In the genomic region with DNA sequence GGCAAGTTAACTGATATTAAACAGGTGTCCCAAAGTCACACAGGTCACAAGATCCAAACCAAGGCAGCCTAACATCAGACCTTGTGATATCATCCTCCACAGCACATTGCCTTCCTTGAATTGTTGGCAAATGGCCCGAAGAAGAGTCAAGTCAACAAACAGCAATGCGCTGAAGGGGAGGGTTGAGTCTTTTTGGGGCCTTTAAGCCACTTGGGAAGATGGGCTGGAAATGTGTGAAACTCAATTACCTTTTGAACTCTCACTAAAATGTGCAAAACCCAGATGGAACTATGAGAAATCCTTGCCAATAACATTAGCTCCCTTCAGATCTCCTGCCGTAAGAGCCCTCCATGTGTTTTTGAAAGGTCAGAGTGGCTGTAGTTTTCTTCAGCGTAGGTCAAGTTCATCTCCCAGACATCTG, we compare ENCODE assay signal across 22 cellular contexts. TPM values are rescaled to one million over a fixed set of nuclear protein-coding genes. Genes with fewer than 3 reads are reported as not detected.
DNase-seq lines count a peak whose midpoint lies in the region; ATAC-seq and TF ChIP-seq lines count a peak whose summit lies in the region.
"Had no signal": no experiment of that assay in that cellular context is flagged by ENCODE, and none has a peak within 500 bp of the region (broad histone marks: within the 10 kb centered on the region; RNA-seq: fewer than 3 reads in every experiment).

No MANE protein-coding gene starts in this region.

- TF ChIP-seq CTCF in RWPE2 (IDR thresholded peaks at IDR 0.05; ENCODE audit: poor library complexity, severe bottlenecking) = no peak
- TF ChIP-seq CTCF in fibroblast of mammary gland (conservative IDR thresholded peaks at IDR 0.05; ENCODE audit: control insufficient read depth, insufficient read depth, low read depth, low read length) = no peak
- no peak for TF ChIP-seq CTCF in osteocyte (IDR thresholded peaks at IDR 0.05)

- H3K36me3 Mint-ChIP-seq in osteocyte (ENCODE audit: unreplicated experiment) = no peaks in the 10 kb centered on the region
- H3K36me3 Mint-ChIP-seq: activated naive CD8-positive, alpha-beta T cell treated with anti-CD3 and anti-CD28 coated beads, Interleukin-2, amount 10 ng/mL, durations not matched to agents 7 days and 5 days had no signal

- H3K4me3 ChIP-seq in RWPE2 (ENCODE audit: severe bottlenecking) (no peak overlapping the region), fibroblast of mammary gland (ENCODE audit: control insufficient read depth, low read depth, low read length) (no peak overlapping the region)
- H3K4me3 ChIP-seq: coronary artery, stomach, uterus had no signal

- no peaks in the 10 kb centered on the region for H3K27me3 ChIP-seq in RWPE2 (ENCODE audit: insufficient read depth, poor library complexity, severe bottlenecking)
- H3K27me3 ChIP-seq: stomach, uterus had no signal

- no peaks in the 10 kb centered on the region for H3K9me3 Mint-ChIP-seq in osteocyte (ENCODE audit: unreplicated experiment)
- H3K9me3 Mint-ChIP-seq: activated CD4-positive, alpha-beta T cell treated with anti-CD3 and anti-CD28 coated beads, Interleukin-2, amount 10 ng/mL, durations not matched to agents 24 days and 14 days; activated naive CD8-positive, alpha-beta T cell treated with anti-CD3 and anti-CD28 coated beads, Interleukin-2, amount 10 ng/mL, durations not matched to agents 7 days and 5 days had no signal

- DNase-seq in Daoy (ENCODE audit: low read depth) (peak; percentile 48), RWPE2 (ENCODE audit: low spot score) (no peak), fibroblast of mammary gland (ENCODE audit: low read depth) (peak; percentile 95), osteocyte (ENCODE audit: extremely low spot score, unreplicated experiment) (no peak), inferior parietal cortex (ENCODE audit: extremely low spot score) (no peak), GF-D8 (lab: John Stamatoyannopoulos, UW) (no peak), cortex of kidney (lab: John Stamatoyannopoulos, UW) (no peak)
- DNase-seq in activated effector memory CD4-positive, alpha-beta T cell treated with anti-CD3 and anti-CD28 coated beads, Interleukin-2, amount 50 U/mL, for 16 hours = no peak
- DNase-seq: activated CD4-positive, alpha-beta T cell treated with anti-CD3 and anti-CD28 coated beads, Interleukin-2, amount 10 ng/mL, durations not matched to agents 24 days and 14 days; activated naive CD8-positive, alpha-beta T cell treated with anti-CD3 and anti-CD28 coated beads, Interleukin-2, amount 10 ng/mL, durations not matched to agents 7 days and 5 days; activated T-cell treated with anti-CD3 and anti-CD28 coated beads, Interleukin-2, amount 50 U/mL, for 1 hour; COR-L47; hippocampal formation; KBM-7; NCI-H1417 treated with DMSO at 0.1 percent for 48 hours; SIG-M5; stomach; T-helper 9 cell had no signal

- H3K36me3 ChIP-seq in RWPE2 (ENCODE audit: low read depth) = no peaks in the 10 kb centered on the region
- H3K36me3 ChIP-seq: stomach, uterus had no signal

- H3K27ac Mint-ChIP-seq in osteocyte (ENCODE audit: unreplicated experiment) = peak overlapping the region; percentile 95
- H3K27ac Mint-ChIP-seq: activated CD4-positive, alpha-beta T cell treated with anti-CD3 and anti-CD28 coated beads, Interleukin-2, amount 10 ng/mL, durations not matched to agents 24 days and 14 days; activated naive CD8-positive, alpha-beta T cell treated with anti-CD3 and anti-CD28 coated beads, Interleukin-2, amount 10 ng/mL, durations not matched to agents 7 days and 5 days; progenitor cell of endocrine pancreas had no signal

- H3K4me3 Mint-ChIP-seq in osteocyte (ENCODE audit: unreplicated experiment) = peak overlapping the region; percentile 36
- H3K4me3 Mint-ChIP-seq: activated CD4-positive, alpha-beta T cell treated with anti-CD3 and anti-CD28 coated beads, Interleukin-2, amount 10 ng/mL, durations not matched to agents 24 days and 14 days; activated naive CD8-positive, alpha-beta T cell treated with anti-CD3 and anti-CD28 coated beads, Interleukin-2, amount 10 ng/mL, durations not matched to agents 7 days and 5 days had no signal

- no peaks in the 10 kb centered on the region for H3K27me3 Mint-ChIP-seq in osteocyte (ENCODE audit: unreplicated experiment)

- ATAC-seq in RWPE2 (ENCODE audit: low read depth) = no peak
- ATAC-seq: left lobe of liver had no signal

- H3K4me1 Mint-ChIP-seq in osteocyte (ENCODE audit: unreplicated experiment) = peaks cover 56% of the 10 kb centered on the region
- H3K4me1 Mint-ChIP-seq: activated CD4-positive, alpha-beta T cell treated with anti-CD3 and anti-CD28 coated beads, Interleukin-2, amount 10 ng/mL, durations not matched to agents 24 days and 14 days; activated naive CD8-positive, alpha-beta T cell treated with anti-CD3 and anti-CD28 coated beads, Interleukin-2, amount 10 ng/mL, durations not matched to agents 7 days and 5 days had no signal

- no peaks in the 10 kb centered on the region for H3K9me3 ChIP-seq in RWPE2 (ENCODE audit: severe bottlenecking)
- H3K9me3 ChIP-seq: stomach, uterus had no signal

- peaks cover 16% of the 10 kb centered on the region for H3K4me1 ChIP-seq in RWPE2 (ENCODE audit: insufficient read depth, poor library complexity, severe bottlenecking)

- H3K27ac ChIP-seq in RWPE2 (ENCODE audit: poor library complexity, severe bottlenecking) = peak overlapping the region; percentile 46
- H3K27ac ChIP-seq: coronary artery, stomach had no signal

RNA-seq across cellular contexts. Expression of gene STK17A, which starts 47.9 kb away (rescaled TPM):
- total RNA-seq in Daoy (2014; rRNA removed; shearing (Covaris generic)) = 153 and 156 TPM in 2 replicates
- 12.6 and 13.0 TPM in 2 replicates for total RNA-seq in osteocyte

Comparison
In these comparisons a context has a peak if more than half of its experiments do, and no peak if none do; other contexts are left out.
1. DNase-seq: peak in Daoy (single experiment) and fibroblast of mammary gland (single experiment); none in RWPE2 (single experiment), osteocyte (single experiment), inferior parietal cortex (single experiment), GF-D8 (single experiment), cortex of kidney (single experiment) and activated effector memory CD4-positive, alpha-beta T cell treated with anti-CD3 and anti-CD28 coated beads, Interleukin-2, amount 50 U/mL, for 16 hours (single experiment).
2. RNA of gene STK17A, which starts 47.9 kb away (total RNA-seq): 153 to 156 TPM in Daoy; 12.6 to 13.0 TPM in osteocyte; every median in the first group is over 10 times any median in the second.